In the genomic region with DNA sequence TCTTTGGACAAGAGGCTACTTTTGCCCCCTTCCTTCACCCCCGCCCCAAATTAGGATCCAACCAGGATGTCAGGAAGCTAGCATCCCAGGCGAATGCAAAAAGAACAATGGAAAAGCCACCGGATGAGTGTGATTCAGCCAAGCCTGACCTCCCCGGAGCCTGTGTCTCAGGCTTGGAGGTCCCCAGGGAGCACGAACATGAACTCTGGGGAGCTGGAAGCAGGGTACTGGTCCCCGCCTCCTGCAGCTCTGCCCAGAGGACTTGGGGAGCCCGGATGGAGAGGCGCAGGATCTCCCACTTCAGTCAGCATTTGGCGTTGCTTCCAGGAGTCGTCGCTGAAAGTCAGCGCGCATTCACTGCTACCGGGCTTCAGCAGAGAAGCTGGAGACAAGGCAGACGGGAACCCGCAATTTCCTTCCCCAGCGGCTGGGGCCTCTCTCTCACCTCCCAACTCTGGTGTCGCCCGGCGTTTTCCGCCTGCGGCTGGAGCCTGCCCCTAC, we compare ENCODE assay signal across 16 cellular contexts. TPM values are rescaled to one million over a fixed set of nuclear protein-coding genes. Genes with fewer than 3 reads are reported as not detected.
DNase-seq lines count a peak whose midpoint lies in the region; ATAC-seq, FAIRE-seq and TF ChIP-seq lines count a peak whose summit lies in the region.
"Had no signal": no experiment of that assay in that cellular context is flagged by ENCODE, and none has a peak within 500 bp of the region (broad histone marks: within the 10 kb centered on the region; RNA-seq: fewer than 3 reads in every experiment).

No MANE protein-coding gene starts in this region.

- H3K9me3 Mint-ChIP-seq in endodermal cell (peaks cover 3% of the 10 kb centered on the region), nephron progenitor cell (peaks cover 8% of the 10 kb centered on the region)
- H3K9me3 Mint-ChIP-seq in naive thymus-derived CD8-positive, alpha-beta T cell = peaks cover 0 to 26% (median 18%) of the 10 kb centered on the region in 9 donors

- peaks cover 8% of the 10 kb centered on the region for H3K4me1 ChIP-seq in endodermal cell (ENCODE audit: control insufficient read depth, insufficient read depth, low read length)
- H3K4me1 ChIP-seq in HepG2 (ENCODE audit: insufficient read depth, low read length) = no peaks in the 10 kb centered on the region
- H3K4me1 ChIP-seq in foreskin keratinocyte = no peaks in the 10 kb centered on the region

- H4K20me1 ChIP-seq in HepG2 (ENCODE audit: insufficient read depth, low read length) = no peaks in the 10 kb centered on the region

- intact Hi-C loops in HepG2 (cut with micrococcal nuclease; ENCODE audit: unreplicated experiment) = no loop called here

- in situ Hi-C loops in HepG2 (cut with HindIII; ENCODE audit: extremely low pct_ligation_motif_present, low pct_unique_long_range_greater_than_20kb) = no loop called here

- DNase-seq in AG10803 (ENCODE audit: low read depth) = peak; percentile 58
- DNase-seq in Kasumi-1 (lab: John Stamatoyannopoulos, UW) = peak; percentile 78 to 82
- peak; percentile 82 for DNase-seq in endodermal cell
- no peak for DNase-seq in nephron progenitor cell
- DNase-seq in HepG2 (ENCODE audit: low spot score) = no peak
- DNase-seq in naive thymus-derived CD8-positive, alpha-beta T cell = no peak
- no peak for DNase-seq in foreskin keratinocyte
- DNase-seq: activated naive CD4-positive, alpha-beta T cell; Calu3; HCEC 1CT; lower lobe of right lung; NK-92 treated with Interleukin-12 subunit alpha and Interleukin-12 subunit beta, amount 100 ng/mL, for 24 hours; SIG-M5 had no signal

- H3K36me3 Mint-ChIP-seq in endodermal cell (ENCODE audit: low read depth) (no peaks in the 10 kb centered on the region), nephron progenitor cell (ENCODE audit: low read depth) (no peaks in the 10 kb centered on the region)
- peaks cover 0 to 22% (median 14%) of the 10 kb centered on the region in 3 donors for H3K36me3 Mint-ChIP-seq in naive thymus-derived CD8-positive, alpha-beta T cell

- H3K27me3 Mint-ChIP-seq in endodermal cell (ENCODE audit: insufficient read depth) (peaks cover 100% of the 10 kb centered on the region), nephron progenitor cell (ENCODE audit: low read depth, poor library complexity) (peaks cover 100% of the 10 kb centered on the region)
- peaks cover 52 to 98% (median 83%) of the 10 kb centered on the region in 5 donors for H3K27me3 Mint-ChIP-seq in naive thymus-derived CD8-positive, alpha-beta T cell

- no peak overlapping the region for H2AFZ ChIP-seq in HepG2 (ENCODE audit: low read length)

- TF ChIP-seq CTCF in AG10803 (conservative IDR thresholded peaks at IDR 0.05; ENCODE audit: low read length) = no peak
- TF ChIP-seq CTCF in endodermal cell (conservative IDR thresholded peaks at IDR 0.05) = no peak
- no peak for TF ChIP-seq CTCF in nephron progenitor cell (IDR thresholded peaks at IDR 0.05)
- TF ChIP-seq CTCF in HepG2 (CRISPR knock-in tag; IDR thresholded peaks at IDR 0.05) = no peak
- no peak for TF ChIP-seq CTCF in foreskin keratinocyte (conservative IDR thresholded peaks at IDR 0.05)

- CTCF ChIA-PET in HepG2 (lab: Yijun Ruan, JAX; ENCODE audit: low intra/inter-chr PET ratio, low total read pairs) = no interaction called here

- H3K9ac ChIP-seq in endodermal cell (ENCODE audit: extremely low read depth, low read length, poor library complexity, severe bottlenecking) (no peak overlapping the region), HepG2 (ENCODE audit: insufficient read depth, low read depth, low read length) (no peak overlapping the region)

- peaks cover 100% of the 10 kb centered on the region for H3K27me3 ChIP-seq in endodermal cell (ENCODE audit: control insufficient read depth, insufficient read depth, low read length, poor library complexity, severe bottlenecking)
- no peaks in the 10 kb centered on the region for H3K27me3 ChIP-seq in HepG2 (ENCODE audit: control insufficient read depth in 1 of 2, insufficient read depth in 2 of 2, low read length in 2 of 2)
- peaks cover 100% of the 10 kb centered on the region for H3K27me3 ChIP-seq in foreskin keratinocyte

- H3K4me2 ChIP-seq in HepG2 (ENCODE audit: low read depth, low read length) = no peak overlapping the region

- no peak for TF ChIP-seq EP300 in HepG2 (IDR thresholded peaks at IDR 0.05; ENCODE audit: low read depth in 2 of 2, low read length in 2 of 2)
- no peak for TF ChIP-seq EP300 in HepG2 (CRISPR knock-in tag; IDR thresholded peaks at IDR 0.05; ENCODE audit: borderline replicate concordance)

- FAIRE-seq in HepG2 (lab: Jason Lieb, UNC) = no peak

- H3K4me1 Mint-ChIP-seq in endodermal cell (peaks cover 33% of the 10 kb centered on the region), nephron progenitor cell (peaks cover 80% of the 10 kb centered on the region)
- H3K4me1 Mint-ChIP-seq in naive thymus-derived CD8-positive, alpha-beta T cell = peaks cover 19 to 36% (median 24%) of the 10 kb centered on the region in 4 donors

- H3K79me2 ChIP-seq in HepG2 (ENCODE audit: insufficient read depth, low read length) = no peaks in the 10 kb centered on the region

- no TSS peak for BruUV-seq in HepG2 (replicated peaks; lab: Mats Ljungman, UMichigan)

- H3K27ac ChIP-seq in endodermal cell (ENCODE audit: low read depth, low read length) (no peak overlapping the region), HepG2 (ENCODE audit: extremely low read length, insufficient read depth, low read length) (no peak overlapping the region), foreskin keratinocyte (no peak overlapping the region)
- H3K27ac ChIP-seq: lower lobe of right lung, neutrophil had no signal

- POLR2A ChIA-PET in HepG2 (lab: Yijun Ruan, JAX) = no interaction called here
- POLR2A ChIA-PET in naive thymus-derived CD8-positive, alpha-beta T cell (lab: Charles Lee) = no interaction called here

- TF ChIP-seq RAD21 in HepG2 (CRISPR knock-in tag; IDR thresholded peaks at IDR 0.05) = no peak

- H3K4me3 Mint-ChIP-seq in endodermal cell (peak overlapping the region; percentile 48), nephron progenitor cell (peak overlapping the region; percentile 83)
- H3K4me3 Mint-ChIP-seq in naive thymus-derived CD8-positive, alpha-beta T cell = peak overlapping the region in 1 of 10 donors; percentile 45

- H3K9me3 ChIP-seq in endodermal cell (ENCODE audit: control insufficient read depth, low read length) = peaks cover 5% of the 10 kb centered on the region
- H3K9me3 ChIP-seq in HepG2 (ENCODE audit: low read length) = no peaks in the 10 kb centered on the region
- H3K9me3 ChIP-seq: lower lobe of right lung, neutrophil had no signal

- WGBS in endodermal cell (ENCODE audit: insufficient coverage in 1 of 2, insufficient read length in 1 of 2), 2 experiments = 34 to 44% methylated on average over 11 to 22 of the region's 22 CpGs
- WGBS in HepG2 (ENCODE audit: low lambda C conversion rate) = 82% methylated on average over 14 of the region's 22 CpGs

- TF ChIP-seq POLR2A in HepG2 (IDR thresholded peaks at IDR 0.05; ENCODE audit: insufficient read depth in 1 of 2, low read depth in 2 of 2, low read length in 2 of 2) = no peak

- H3K36me3 ChIP-seq in endodermal cell (ENCODE audit: control insufficient read depth, insufficient read depth, low read length) (no peaks in the 10 kb centered on the region), HepG2 (replicated peaks in 1 of 2; ENCODE audit: control insufficient read depth in 1 of 2, insufficient read depth in 2 of 2, low read length in 2 of 2) (no peaks in the 10 kb centered on the region)
- H3K36me3 ChIP-seq: lower lobe of right lung, neutrophil had no signal

- H3K27ac Mint-ChIP-seq in endodermal cell (no peak overlapping the region), nephron progenitor cell (peak overlapping the region; percentile 76)
- H3K27ac Mint-ChIP-seq in naive thymus-derived CD8-positive, alpha-beta T cell = no peak overlapping the region

- ATAC-seq in HepG2 = no peak
- ATAC-seq in HG03139 (IDR thresholded peaks at IDR 0.05; ENCODE audit: unreplicated experiment) = no peak
- ATAC-seq in naive thymus-derived CD8-positive, alpha-beta T cell = no peak
- ATAC-seq in foreskin keratinocyte = no peak
- ATAC-seq: lower lobe of right lung had no signal

- peak overlapping the region; percentile 70 for H3K4me3 ChIP-seq in AG10803 (ENCODE audit: low read length)
- H3K4me3 ChIP-seq in endodermal cell (ENCODE audit: low read length) = no peak overlapping the region
- H3K4me3 ChIP-seq in HepG2 (replicated peaks in 1 of 3; ENCODE audit: insufficient read depth in 1 of 3, low read depth in 2 of 3, low read length in 3 of 3) = no peak overlapping the region
- H3K4me3 ChIP-seq: lower lobe of right lung had no signal

TF ChIP-seq in HepG2, 621 proteins besides CTCF, POLR2A, EP300 and RAD21 (continues in another document):
- TF ChIP-seq AKAP8 (CRISPR knock-in tag; IDR thresholded peaks at IDR 0.05) = no peak
- TF ChIP-seq AGO2 (optimal IDR thresholded peaks at IDR 0.05; ENCODE audit: low read depth, low read length) = no peak

RNA-seq across cellular contexts. Expression of a gene that starts 1.8 kb away (rescaled TPM):
- total RNA-seq in endodermal cell = under 1 TPM in 1 of 2 donors, not detected in 1; 0.09 TPM
- polyA plus RNA-seq in endodermal cell (2013, experiment 1 of 2) = 3.6 TPM
- polyA plus RNA-seq in endodermal cell (2013, experiment 2 of 2) = 2.9 TPM
- 0.42 and 0.49 TPM in 2 replicates for total RNA-seq in HepG2 (2016; rRNA removed; fragmentation: Illumina TruSeq; extraction: Trizol)
- not detected in 2 replicates for total RNA-seq in HepG2 (2016; cell fraction: cytosol; rRNA removed; fragmentation: Illumina TruSeq; extraction: Trizol; ENCODE audit: low read depth)
- 0.28 and 0.51 TPM in 2 replicates for total RNA-seq in HepG2 (2016; cell fraction: insoluble cytoplasmic fraction; rRNA removed; fragmentation: Illumina TruSeq; extraction: Trizol)
- 0.14 and 0.28 TPM in 2 replicates for total RNA-seq in HepG2 (2016; cell fraction: membrane; rRNA removed; fragmentation: Illumina TruSeq; extraction: Trizol)
- total RNA-seq in HepG2 (2016; cell fraction: nucleus; rRNA removed; fragmentation: Illumina TruSeq; extraction: Trizol) = 0.22 and 0.37 TPM in 2 replicates
- polyA plus RNA-seq in HepG2 (2011; rRNA removed) = 1.9 and 3.5 TPM in 2 replicates
- polyA plus RNA-seq in HepG2 (2011; cell fraction: cytosol; rRNA removed) = 1.4 and 3.5 TPM in 2 replicates
- polyA plus RNA-seq in HepG2 (2011; cell fraction: nucleus; rRNA removed) = 1.2 and 1.9 TPM in 2 replicates
- 5.0 and 5.5 TPM in 2 replicates for polyA plus RNA-seq in HepG2 (2012)
- 0.06 TPM in 2 replicates for polyA plus RNA-seq in HepG2 (2016; cell fraction: cytosol; fragmentation: Illumina TruSeq; extraction: Trizol; ENCODE audit: low read depth)
- polyA plus RNA-seq in HepG2 (2016; cell fraction: insoluble cytoplasmic fraction; fragmentation: Illumina TruSeq; extraction: Trizol; ENCODE audit: low read depth) = 0.42 and 0.59 TPM in 2 replicates
- 0.08 and 0.22 TPM in 2 replicates for polyA plus RNA-seq in HepG2 (2016; cell fraction: membrane; fragmentation: Illumina TruSeq; extraction: Trizol; ENCODE audit: low read depth)
- 0.28 and 0.34 TPM in 2 replicates for polyA plus RNA-seq in HepG2 (2016; cell fraction: nucleus; fragmentation: Illumina TruSeq; extraction: Trizol; ENCODE audit: insufficient read depth, low read depth)
- polyA minus RNA-seq in HepG2 (2011; rRNA and poly(A)+ RNA removed; ENCODE audit: low replicate concordance) = 0.58 and 4.3 TPM in 2 replicates
- 1.5 and 2.6 TPM in 2 replicates for polyA minus RNA-seq in HepG2 (2011; cell fraction: cytosol; rRNA and poly(A)+ RNA removed)
- 3.3 and 6.3 TPM in 2 replicates for polyA minus RNA-seq in HepG2 (2011; cell fraction: nucleus; rRNA and poly(A)+ RNA removed)
- total RNA-seq in naive thymus-derived CD8-positive, alpha-beta T cell = not detected
- not detected for polyA plus RNA-seq in naive thymus-derived CD8-positive, alpha-beta T cell
- not detected in 2 replicates for total RNA-seq in foreskin keratinocyte
- not detected in 2 replicates for polyA plus RNA-seq in foreskin keratinocyte
- total RNA-seq: Calu3 had no signal
- polyA plus RNA-seq: AG04450 had no signal

Comparison
In these comparisons a context has a peak if more than half of its experiments do, and no peak if none do; other contexts are left out.
1. DNase-seq: peak in AG10803 (single experiment), Kasumi-1 (2 of 2) and endodermal cell (single experiment); none in nephron progenitor cell (single experiment), HepG2 (single experiment), naive thymus-derived CD8-positive, alpha-beta T cell (0 of 10) and foreskin keratinocyte (0 of 2).